In the genomic region with DNA sequence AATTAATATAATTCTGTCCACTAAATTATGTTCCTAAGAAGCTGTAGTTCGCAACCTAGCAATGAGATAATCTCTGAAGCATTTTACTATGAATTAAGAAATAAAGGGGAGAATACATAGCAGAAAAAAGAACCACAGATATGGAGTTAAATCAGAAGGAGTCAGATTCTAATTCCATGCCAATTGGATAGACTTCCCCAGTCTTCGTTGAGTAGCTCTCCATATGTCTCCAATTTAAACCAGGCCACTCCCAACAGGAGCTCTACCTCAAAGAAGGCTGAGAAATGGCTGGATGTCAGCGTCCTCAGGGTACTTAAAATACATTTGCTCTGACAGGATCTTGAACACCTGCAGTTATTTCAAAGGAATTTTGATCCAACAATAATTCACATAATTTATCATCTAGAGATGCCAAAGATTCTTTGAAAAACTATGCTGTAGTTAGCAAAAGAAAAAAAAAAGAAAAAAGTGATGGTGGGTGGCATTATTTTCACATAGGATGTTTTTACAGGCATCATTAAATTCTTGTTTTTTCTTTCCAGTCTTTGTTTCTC, we compare ENCODE assay signal across 17 cellular contexts.
DNase-seq lines count a peak whose midpoint lies in the region; ATAC-seq and TF ChIP-seq lines count a peak whose summit lies in the region.
"Had no signal": no experiment of that assay in that cellular context is flagged by ENCODE, and none has a peak within 500 bp of the region (broad histone marks: within the 10 kb centered on the region; RNA-seq: fewer than 3 reads in every experiment).

No MANE protein-coding gene starts in this region.

- no peak for ATAC-seq in PC-3
- no peak for ATAC-seq in HG03025 (IDR thresholded peaks at IDR 0.05; ENCODE audit: low FRiP score, unreplicated experiment)
- ATAC-seq in GM19467 (IDR thresholded peaks at IDR 0.05; ENCODE audit: unreplicated experiment): no peak
- ATAC-seq: T-cell had no signal

- H4K20me1 ChIP-seq in PC-3 (ENCODE audit: low read length): no peaks in the 10 kb centered on the region
- H4K20me1 ChIP-seq in hepatocyte (ENCODE audit: insufficient read depth, poor library complexity, severe bottlenecking): no peaks in the 10 kb centered on the region

- H3K27ac ChIP-seq in PC-3 (ENCODE audit: low read length) (no peak overlapping the region), hepatocyte (no peak overlapping the region)
- H3K27ac ChIP-seq: C4-2B, PC-9 had no signal

- H3K27me3 ChIP-seq in PC-3 (ENCODE audit: low read length) (no peaks in the 10 kb centered on the region), hepatocyte (no peaks in the 10 kb centered on the region)

- CTCF ChIA-PET in PC-3 (lab: Charles Lee): no interaction called here

- intact Hi-C loops in PC-3 (cut with micrococcal nuclease): loop anchor here (1.0 to 10.0 kb wide), 3 partner anchors 55 to 1107 kb away; no protein-coding TSS in a partner anchor

- no peaks in the 10 kb centered on the region for H3K9me2 ChIP-seq in PC-3 (replicated peaks; ENCODE audit: low read length)
- no peaks in the 10 kb centered on the region for H3K9me2 ChIP-seq in hepatocyte (replicated peaks; ENCODE audit: insufficient read depth)

- no TSS peak for BruUV-seq in PC-3 (replicated peaks; lab: Mats Ljungman, UMichigan)

- H2AFZ ChIP-seq in PC-3 (ENCODE audit: low read length) (peak overlapping the region; percentile 21; the same call in 1 of the 2 replicates), hepatocyte (no peak overlapping the region)
- H2AFZ ChIP-seq: PC-9 had no signal

- TF ChIP-seq CTCF in PC-3 (conservative IDR thresholded peaks at IDR 0.05; ENCODE audit: low read depth, low read length) (no peak), hepatocyte (IDR thresholded peaks at IDR 0.05; ENCODE audit: poor library complexity) (no peak)

- H3K4me1 ChIP-seq in PC-3 (ENCODE audit: insufficient read depth, low read length): peaks cover 4% of the 10 kb centered on the region; the same call in 1 of the 2 replicates
- H3K4me1 ChIP-seq in hepatocyte (ENCODE audit: insufficient read depth): no peaks in the 10 kb centered on the region

- POLR2A ChIA-PET in PC-3 (lab: Charles Lee; ENCODE audit: unreplicated experiment): no interaction called here

- H3K79me2 ChIP-seq in PC-3 (ENCODE audit: low read length) (no peaks in the 10 kb centered on the region), hepatocyte (no peaks in the 10 kb centered on the region)

- H3K4me2 ChIP-seq in PC-3 (ENCODE audit: low read length) (no peak overlapping the region), hepatocyte (peak overlapping the region; percentile 30)
- H3K4me2 ChIP-seq: PC-9 had no signal

- H3K9ac ChIP-seq in PC-3 (ENCODE audit: low read length): no peak overlapping the region

- H3K4me3 ChIP-seq in PC-3 (ENCODE audit: low read length) (no peak overlapping the region), hepatocyte (no peak overlapping the region)
- H3K4me3 ChIP-seq: PC-9 had no signal

- H3K9me3 ChIP-seq in PC-3 (ENCODE audit: low read length): no peaks in the 10 kb centered on the region
- no peaks in the 10 kb centered on the region for H3K9me3 ChIP-seq in hepatocyte (ENCODE audit: low read depth)

- DNase-seq in NCI-H82 (lab: John Stamatoyannopoulos, UW) (peak; percentile 5), NCI-H82 treated with DMSO at 0.1 percent for 48 hours (lab: John Stamatoyannopoulos, UW; ENCODE audit: unreplicated experiment) (no peak), PC-3 (no peak), hepatocyte (ENCODE audit: low spot score) (no peak), activated T-cell treated with anti-CD3 and anti-CD28 coated beads for 4 hours (no peak), ACHN (no peak)
- DNase-seq: H9, KBM-7, NCI-H1048, NCI-H146, NCI-H226, NCI-H526 treated with DMSO at 0.1 percent for 48 hours, PC-9, T-cell had no signal

- H3K36me3 ChIP-seq in PC-3 (ENCODE audit: low read depth, low read length): no peaks in the 10 kb centered on the region
- no peaks in the 10 kb centered on the region for H3K36me3 ChIP-seq in hepatocyte (replicated peaks; ENCODE audit: insufficient read depth, low read depth)

- in situ Hi-C loops in ACHN (cut with HindIII; ENCODE audit: low pct_ligation_motif_present, low pct_unique_long_range_greater_than_20kb, low sequenced_read_pairs): no loop called here

- H3F3A ChIP-seq in PC-3 (ENCODE audit: low read length, unreplicated experiment): no peaks in the 10 kb centered on the region

- WGBS in hepatocyte (ENCODE audit: low lambda C conversion rate, missing lambda C conversion rate): 62% methylated on average over 3 of the region's 3 CpGs
